In the genomic region with DNA sequence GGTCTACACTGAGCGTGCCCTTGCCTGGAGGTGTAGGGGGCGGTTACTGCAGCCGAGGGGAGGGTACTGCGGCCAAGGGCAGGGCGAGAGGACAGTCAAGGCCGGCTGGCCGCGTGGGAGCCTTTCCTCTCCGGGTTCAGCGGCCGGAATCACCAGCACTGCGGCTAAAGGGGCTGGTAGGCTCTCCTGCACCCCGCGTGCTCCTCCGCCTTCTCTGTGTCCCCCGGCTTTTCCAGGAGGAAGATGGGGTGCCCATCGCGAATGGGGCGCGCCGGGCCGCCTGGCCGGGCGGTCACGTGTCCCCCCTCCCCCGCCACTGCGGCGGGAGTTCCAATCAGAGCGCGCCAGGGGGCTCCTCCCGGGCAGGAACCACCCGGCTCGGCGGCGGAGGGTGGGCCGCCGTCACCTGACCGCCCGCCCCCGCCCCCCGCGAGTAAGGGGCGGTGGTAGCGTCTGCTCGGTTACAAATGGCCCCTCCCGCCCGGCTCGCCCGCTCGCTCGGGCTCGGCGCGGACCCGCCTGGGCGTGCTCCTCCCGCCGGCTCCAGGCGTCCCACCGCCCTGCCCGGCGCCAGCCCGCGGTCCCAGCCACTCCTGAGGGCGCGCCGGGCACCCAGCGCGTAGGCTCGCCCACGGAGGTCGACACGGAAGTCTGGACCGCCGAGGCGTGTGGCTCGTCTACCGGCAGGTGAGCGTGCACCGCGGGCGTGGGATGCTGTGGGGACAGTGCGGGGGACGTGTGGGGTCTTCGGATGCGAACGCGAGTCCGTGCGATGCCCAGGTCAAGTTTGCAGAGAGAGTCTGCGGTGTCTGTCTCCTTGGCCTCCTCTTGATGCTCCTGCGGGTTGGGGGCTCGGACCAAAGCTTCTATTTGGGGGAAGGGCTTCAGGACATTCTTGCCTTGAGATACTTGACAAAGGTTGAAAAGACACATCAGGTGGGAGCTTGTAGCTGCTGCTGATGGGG, we compare ENCODE assay signal across 8 cellular contexts.
DNase-seq lines count a peak whose midpoint lies in the region; ATAC-seq and TF ChIP-seq lines count a peak whose summit lies in the region.

No MANE protein-coding gene starts in this region.

- WGBS in SK-N-SH (ENCODE audit: low lambda C conversion rate): 9% methylated on average over 8 of the region's 93 CpGs

- no peak overlapping the region for H3K27ac Mint-ChIP-seq in activated naive CD4-positive, alpha-beta T cell treated with anti-CD3 and anti-CD28 coated beads for 36 hours
- H3K27ac Mint-ChIP-seq in naive thymus-derived CD4-positive, alpha-beta T cell: no peak overlapping the region
- no peak overlapping the region for H3K27ac Mint-ChIP-seq in activated T-helper 2 cell treated with anti-CD3 and anti-CD28 coated beads, Interferon-gamma antibody, Interleukin-2, Interleukin-4, amounts not matched to agents 10 μg/mL and 5 μg/mL and 100 μg/mL, durations not matched to agents 14 hours and 24 hours and 36 hours

- peaks cover 0 to 24% of the 10 kb centered on the region in 2 experiments; a peak in 2 of 4 replicates for H3K4me1 ChIP-seq in SK-N-SH (ENCODE audit: control insufficient read depth in 1 of 2, insufficient read depth in 2 of 2, low read depth in 1 of 2, low read length in 1 of 2)
- peaks cover 9 to 32% of the 10 kb centered on the region in 2 donors for H3K4me1 ChIP-seq in naive thymus-derived CD4-positive, alpha-beta T cell (ENCODE audit: control insufficient read depth in 2 of 2, insufficient read depth in 2 of 2, low read length in 2 of 2)

- TF ChIP-seq RAD21 in SK-N-SH (IDR thresholded peaks at IDR 0.05; ENCODE audit: low read length): peak; percentile 1; the same call in 1 of the 2 replicates

- no peaks in the 10 kb centered on the region for H3F3A ChIP-seq in SK-N-SH (replicated peaks; ENCODE audit: insufficient read depth)

- peaks cover 46% of the 10 kb centered on the region for H3K79me2 ChIP-seq in SK-N-SH (ENCODE audit: insufficient read depth)

- peak; percentile 35 for ATAC-seq in HG03378 (IDR thresholded peaks at IDR 0.05; ENCODE audit: unreplicated experiment)
- ATAC-seq in naive thymus-derived CD4-positive, alpha-beta T cell: peak; percentile 16

- 0 out of 4 replicates have a peak, but pooled peaks of 1 of the 2 experiments have one; percentile 14 for TF ChIP-seq EP300 in SK-N-SH (IDR thresholded peaks at IDR 0.05; ENCODE audit: borderline replicate concordance in 1 of 2, low read depth in 1 of 2, low read length in 1 of 2)

- H3K27me3 Mint-ChIP-seq in activated naive CD4-positive, alpha-beta T cell treated with anti-CD3 and anti-CD28 coated beads for 36 hours (ENCODE audit: low read depth): peaks cover 71% of the 10 kb centered on the region
- H3K27me3 Mint-ChIP-seq in naive thymus-derived CD4-positive, alpha-beta T cell: peaks cover 82 to 86% (median 84%) of the 10 kb centered on the region in 5 donors
- peaks cover 74% of the 10 kb centered on the region for H3K27me3 Mint-ChIP-seq in activated T-helper 2 cell treated with anti-CD3 and anti-CD28 coated beads, Interferon-gamma antibody, Interleukin-2, Interleukin-4, amounts not matched to agents 10 μg/mL and 5 μg/mL and 100 μg/mL, durations not matched to agents 14 hours and 24 hours and 36 hours (ENCODE audit: low read depth)

- H3K9me2 ChIP-seq in SK-N-SH: no peaks in the 10 kb centered on the region

- POLR2A ChIA-PET in SK-N-SH (lab: Yijun Ruan, JAX): interaction anchor here (1.6 kb wide), 1 partner anchor 21 kb away, joined by 4 read pairs; no protein-coding TSS in a partner anchor
- POLR2A ChIA-PET in naive thymus-derived CD4-positive, alpha-beta T cell (lab: Charles Lee): no interaction called here

- H3K4me3 ChIP-seq in SK-N-SH (ENCODE audit: low read depth in 2 of 2, low read length in 1 of 2): peak overlapping the region; percentile 80 to 90
- H3K4me3 ChIP-seq in naive thymus-derived CD4-positive, alpha-beta T cell (ENCODE audit: low read length): no peak overlapping the region

- H3K27me3 ChIP-seq in SK-N-SH (ENCODE audit: insufficient read depth): no peaks in the 10 kb centered on the region
- peaks cover 5 to 25% of the 10 kb centered on the region in 2 donors for H3K27me3 ChIP-seq in naive thymus-derived CD4-positive, alpha-beta T cell (ENCODE audit: control insufficient read depth in 2 of 2, insufficient read depth in 2 of 2, low read length in 2 of 2)

- H3K9ac ChIP-seq in SK-N-SH: peak overlapping the region; percentile 75

- peak overlapping the region; percentile 87 for H2AFZ ChIP-seq in SK-N-SH (ENCODE audit: low read depth)

- intact Hi-C loops in activated naive CD4-positive, alpha-beta T cell treated with anti-CD3 and anti-CD28 coated beads for 36 hours (cut with micrococcal nuclease): no loop called here
- intact Hi-C loops in naive thymus-derived CD4-positive, alpha-beta T cell (cut with micrococcal nuclease): loop anchor here in 1 of 2 donors (5.0 kb wide), 1 partner anchor 107 kb away; no protein-coding TSS in a partner anchor
- intact Hi-C loops in activated T-helper 2 cell treated with anti-CD3 and anti-CD28 coated beads, Interferon-gamma antibody, Interleukin-2, Interleukin-4, amounts not matched to agents 10 μg/mL and 5 μg/mL and 100 μg/mL, durations not matched to agents 14 hours and 24 hours and 36 hours (cut with micrococcal nuclease): loop anchor here (5.0 to 10.0 kb wide), 2 partner anchors 107 to 1734 kb away; partner anchors contain the start of gene CCK

- H3K4me2 ChIP-seq in SK-N-SH: peak overlapping the region; percentile 86

- H3K27ac ChIP-seq in SK-N-SH (ENCODE audit: low read depth in 2 of 2, low read length in 1 of 2): peak overlapping the region; percentile 41 to 88; a peak in 3 of 4 replicates
- no peak overlapping the region for H3K27ac ChIP-seq in naive thymus-derived CD4-positive, alpha-beta T cell (ENCODE audit: low read depth, low read length)

- peaks cover 38% of the 10 kb centered on the region for H3K4me1 Mint-ChIP-seq in activated naive CD4-positive, alpha-beta T cell treated with anti-CD3 and anti-CD28 coated beads for 36 hours (ENCODE audit: low read depth)
- peaks cover 21 to 46% (median 44%) of the 10 kb centered on the region in 7 donors for H3K4me1 Mint-ChIP-seq in naive thymus-derived CD4-positive, alpha-beta T cell
- H3K4me1 Mint-ChIP-seq in activated T-helper 2 cell treated with anti-CD3 and anti-CD28 coated beads, Interferon-gamma antibody, Interleukin-2, Interleukin-4, amounts not matched to agents 10 μg/mL and 5 μg/mL and 100 μg/mL, durations not matched to agents 14 hours and 24 hours and 36 hours (ENCODE audit: low read depth): peaks cover 28% of the 10 kb centered on the region

- H3K36me3 Mint-ChIP-seq in activated naive CD4-positive, alpha-beta T cell treated with anti-CD3 and anti-CD28 coated beads for 36 hours (ENCODE audit: low read depth): no peaks in the 10 kb centered on the region
- H3K36me3 Mint-ChIP-seq in naive thymus-derived CD4-positive, alpha-beta T cell: peaks cover 0 to 5% (median 0%) of the 10 kb centered on the region in 5 donors
- no peaks in the 10 kb centered on the region for H3K36me3 Mint-ChIP-seq in activated T-helper 2 cell treated with anti-CD3 and anti-CD28 coated beads, Interferon-gamma antibody, Interleukin-2, Interleukin-4, amounts not matched to agents 10 μg/mL and 5 μg/mL and 100 μg/mL, durations not matched to agents 14 hours and 24 hours and 36 hours (ENCODE audit: low read depth)

- peak overlapping the region; percentile 68 for H3K4me3 Mint-ChIP-seq in activated naive CD4-positive, alpha-beta T cell treated with anti-CD3 and anti-CD28 coated beads for 36 hours
- H3K4me3 Mint-ChIP-seq in naive thymus-derived CD4-positive, alpha-beta T cell: peak overlapping the region; percentile 51 to 92 (median 84)
- H3K4me3 Mint-ChIP-seq in activated T-helper 2 cell treated with anti-CD3 and anti-CD28 coated beads, Interferon-gamma antibody, Interleukin-2, Interleukin-4, amounts not matched to agents 10 μg/mL and 5 μg/mL and 100 μg/mL, durations not matched to agents 14 hours and 24 hours and 36 hours (ENCODE audit: low read depth): no peak overlapping the region

- TF ChIP-seq CTCF in SK-N-SH (IDR thresholded peaks at IDR 0.05): no peak

- H4K20me1 ChIP-seq in SK-N-SH (ENCODE audit: insufficient read depth): peaks cover 10% of the 10 kb centered on the region

- CTCF ChIA-PET in activated naive CD4-positive, alpha-beta T cell treated with anti-CD3 and anti-CD28 coated beads for 36 hours (lab: Charles Lee): no interaction called here
- CTCF ChIA-PET in SK-N-SH (lab: Yijun Ruan, JAX): interaction anchor here (0.6 to 1.5 kb wide), 4 partner anchors 78 to 308 kb away, joined by 3 to 5 read pairs (median 4); no protein-coding TSS in a partner anchor
- CTCF ChIA-PET in naive thymus-derived CD4-positive, alpha-beta T cell (lab: Charles Lee): no interaction called here

- H3K9me3 ChIP-seq in SK-N-SH: no peaks in the 10 kb centered on the region
- H3K9me3 ChIP-seq in naive thymus-derived CD4-positive, alpha-beta T cell (ENCODE audit: control insufficient read depth in 2 of 3, low read length in 3 of 3): no peaks in the 10 kb centered on the region

- no peaks in the 10 kb centered on the region for H3K9me3 Mint-ChIP-seq in activated naive CD4-positive, alpha-beta T cell treated with anti-CD3 and anti-CD28 coated beads for 36 hours
- H3K9me3 Mint-ChIP-seq in naive thymus-derived CD4-positive, alpha-beta T cell: peaks cover 0 to 12% (median 0%) of the 10 kb centered on the region in 11 donors
- no peaks in the 10 kb centered on the region for H3K9me3 Mint-ChIP-seq in activated T-helper 2 cell treated with anti-CD3 and anti-CD28 coated beads, Interferon-gamma antibody, Interleukin-2, Interleukin-4, amounts not matched to agents 10 μg/mL and 5 μg/mL and 100 μg/mL, durations not matched to agents 14 hours and 24 hours and 36 hours

- no peak for DNase-seq in activated naive CD4-positive, alpha-beta T cell treated with anti-CD3 and anti-CD28 coated beads for 36 hours
- DNase-seq in activated naive CD4-positive, alpha-beta T cell (lab: John Stamatoyannopoulos, UW): no peak
- DNase-seq in SK-N-SH (peak; percentile 99), fibroblast of gingiva (ENCODE audit: low read depth) (peak; percentile 66), OCI-M1 (lab: John Stamatoyannopoulos, UW) (no peak)
- peak in 1 of 9 donors; percentile 5 for DNase-seq in naive thymus-derived CD4-positive, alpha-beta T cell
- DNase-seq in activated T-helper 2 cell treated with anti-CD3 and anti-CD28 coated beads, Interferon-gamma antibody, Interleukin-2, Interleukin-4, amounts not matched to agents 10 μg/mL and 5 μg/mL and 100 μg/mL, durations not matched to agents 14 hours and 24 hours and 36 hours (ENCODE audit: low spot score): no peak

- H3K36me3 ChIP-seq in SK-N-SH (replicated peaks in 1 of 2; ENCODE audit: control insufficient read depth in 1 of 2, insufficient read depth in 2 of 2, low read length in 1 of 2): no peaks in the 10 kb centered on the region
- no peaks in the 10 kb centered on the region for H3K36me3 ChIP-seq in naive thymus-derived CD4-positive, alpha-beta T cell (ENCODE audit: control insufficient read depth in 2 of 3, insufficient read depth in 3 of 3, low read length in 3 of 3)

TF ChIP-seq in SK-N-SH, 30 proteins besides CTCF, POLR2A, EP300 and RAD21 (continues in another document):
- TF ChIP-seq RXRA (IDR thresholded peaks at IDR 0.05; ENCODE audit: borderline replicate concordance, low read depth): no peak
- TF ChIP-seq FOXJ3 (CRISPR knock-in tag; IDR thresholded peaks at IDR 0.05): no peak
- TF ChIP-seq SIN3A (IDR thresholded peaks at IDR 0.05; ENCODE audit: borderline replicate concordance, low read depth, low read length): peak; percentile 29; the same call in 1 of the 2 replicates

Comparison
In these comparisons a context has a peak if more than half of its experiments do, and no peak if none do; other contexts are left out.
1. DNase-seq: peak in SK-N-SH (single experiment) and fibroblast of gingiva (single experiment); none in activated naive CD4-positive, alpha-beta T cell treated with anti-CD3 and anti-CD28 coated beads for 36 hours (single experiment), activated naive CD4-positive, alpha-beta T cell (0 of 4), OCI-M1 (single experiment) and activated T-helper 2 cell treated with anti-CD3 and anti-CD28 coated beads, Interferon-gamma antibody, Interleukin-2, Interleukin-4, amounts not matched to agents 10 μg/mL and 5 μg/mL and 100 μg/mL, durations not matched to agents 14 hours and 24 hours and 36 hours (single experiment).